ENCODE assay signal across 9 cellular contexts in the genomic region with DNA sequence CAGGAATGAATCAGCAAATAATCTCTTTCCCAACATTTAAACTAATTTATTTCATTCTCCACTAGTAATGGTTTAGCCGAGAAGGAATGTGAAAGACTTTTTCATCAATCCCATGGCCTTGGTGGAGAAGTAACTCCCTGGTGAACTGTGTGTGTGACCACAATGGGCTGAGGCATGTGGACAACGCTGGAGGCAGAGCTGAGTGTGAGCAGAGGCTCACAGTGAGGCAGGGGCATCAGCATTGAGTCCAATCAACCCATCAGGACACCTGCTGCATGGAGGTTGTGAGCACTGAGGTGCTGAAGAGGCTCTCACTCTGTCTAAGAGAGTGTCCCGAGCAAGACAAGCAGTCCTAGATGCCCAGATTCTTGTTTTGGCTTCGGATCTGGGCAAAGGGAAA.
"Had no signal": no experiment of that assay in that cellular context is flagged by ENCODE, and none has a peak within 500 bp of the region (broad histone marks: within the 10 kb centered on the region; RNA-seq: fewer than 3 reads in every experiment).

No MANE protein-coding gene starts in this region.

- H3K27ac Mint-ChIP-seq: H9, IgD-negative memory B cell had no signal

- FAIRE-seq: H1, H54, HepG2 had no signal

- H2AFZ ChIP-seq: GM23248 had no signal

- H3K4me1 Mint-ChIP-seq: H9 had no signal

- DNase-seq: GM23248, H9, HCEC 1CT, KBM-7 had no signal

- H3K4me3 Mint-ChIP-seq: H9, IgD-negative memory B cell had no signal

- H3K4me3 ChIP-seq: GM23248 had no signal

- H3K27ac ChIP-seq: GM23248, HL-60 had no signal

- ATAC-seq: HepG2 had no signal
